In the genomic region with DNA sequence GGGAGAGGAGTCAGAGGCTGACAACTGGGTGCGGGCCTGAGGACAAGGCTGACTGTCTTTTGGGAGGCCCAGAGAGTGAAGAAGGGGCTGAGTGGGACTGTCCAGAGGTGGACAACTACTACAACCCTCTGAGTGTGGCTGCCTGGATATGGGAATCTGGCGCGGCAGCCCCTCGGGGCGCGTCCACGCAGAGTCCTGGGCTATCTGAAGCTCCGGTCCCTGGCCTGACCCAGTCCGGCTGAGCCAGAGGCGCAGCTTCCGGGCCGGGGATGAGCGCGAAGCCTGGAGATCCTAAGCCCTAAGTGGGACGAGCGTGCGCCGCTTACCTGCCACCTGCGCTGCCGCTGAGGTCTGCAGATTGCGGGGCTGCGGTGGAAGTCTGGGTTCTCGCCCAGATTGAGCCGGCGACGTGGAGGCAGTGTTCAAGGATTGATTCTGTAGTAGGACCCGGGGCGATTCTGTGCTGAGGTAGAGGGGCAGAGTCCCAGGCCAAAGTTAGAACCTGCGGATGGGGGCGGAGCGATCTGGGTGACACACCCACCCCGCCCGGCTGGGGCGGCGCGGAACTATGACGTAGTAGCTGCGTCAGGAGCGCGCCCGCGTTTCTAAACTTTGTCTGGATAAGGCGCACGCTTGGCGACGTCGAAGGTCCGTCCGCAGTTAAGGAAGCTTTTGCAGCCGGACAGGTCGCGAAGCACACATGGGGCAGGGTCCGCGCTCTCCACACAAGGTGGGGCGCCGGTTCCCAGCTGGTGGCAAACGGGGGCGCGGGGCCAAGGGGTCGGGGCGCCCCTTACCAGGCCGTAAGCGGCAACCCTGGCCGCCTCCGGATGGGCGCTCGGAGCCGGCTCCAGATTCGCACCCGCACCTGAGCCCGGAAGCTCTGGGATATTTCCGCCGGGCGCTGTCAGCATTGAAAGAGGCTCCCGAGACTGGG, we compare ENCODE assay signal across 8 cellular contexts. TPM values are rescaled to one million over a fixed set of nuclear protein-coding genes. Genes with fewer than 3 reads are reported as not detected.
DNase-seq lines count a peak whose midpoint lies in the region; ATAC-seq and TF ChIP-seq lines count a peak whose summit lies in the region.

A gene (minus strand): TSS at position 526 of the 937 bp plus-strand sequence. CDS start 674 bp downstream, outside the sequence.
A gene with protein sequence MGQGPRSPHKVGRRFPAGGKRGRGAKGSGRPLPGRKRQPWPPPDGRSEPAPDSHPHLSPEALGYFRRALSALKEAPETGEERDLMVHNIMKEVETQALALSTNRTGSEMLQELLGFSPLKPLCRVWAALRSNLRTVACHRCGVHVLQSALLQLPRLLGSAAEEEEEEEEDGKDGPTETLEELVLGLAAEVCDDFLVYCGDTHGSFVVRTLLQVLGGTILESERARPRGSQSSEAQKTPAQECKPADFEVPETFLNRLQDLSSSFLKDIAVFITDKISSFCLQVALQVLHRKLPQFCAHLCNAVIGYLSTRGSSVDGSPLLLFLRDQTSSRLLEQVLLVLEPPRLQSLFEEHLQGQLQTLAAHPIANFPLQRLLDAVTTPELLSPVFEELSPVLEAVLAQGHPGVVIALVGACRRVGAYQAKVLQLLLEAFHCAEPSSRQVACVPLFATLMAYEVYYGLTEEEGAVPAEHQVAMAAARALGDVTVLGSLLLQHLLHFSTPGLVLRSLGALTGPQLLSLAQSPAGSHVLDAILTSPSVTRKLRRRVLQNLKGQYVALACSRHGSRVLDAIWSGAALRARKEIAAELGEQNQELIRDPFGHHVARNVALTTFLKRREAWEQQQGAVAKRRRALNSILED (plus strand): TSS at position 596 of the 937 bp plus-strand sequence. CDS start 105 bp downstream, at position 701.

- H3K27me3 Mint-ChIP-seq in CD4-positive, alpha-beta T cell = no peaks in the 10 kb centered on the region
- H3K27me3 Mint-ChIP-seq in activated CD8-positive, alpha-beta memory T cell treated with anti-CD3 and anti-CD28 coated beads, Interleukin-2, amount 10 ng/mL, durations not matched to agents 7 days and 5 days = no peaks in the 10 kb centered on the region

- H3K4me1 ChIP-seq in endocrine pancreas (ENCODE audit: control insufficient read depth, insufficient read depth, low read length) = peaks cover 5% of the 10 kb centered on the region

- peak within 1 kb of the TSS; percentile 81 for H3K27ac ChIP-seq in CD4-positive, alpha-beta T cell (ENCODE audit: low read depth, low read length)

- CTCF ChIA-PET in CD4-positive, alpha-beta T cell (lab: Charles Lee) = interaction anchor here (2.0 to 6.8 kb wide), 6 partner anchors 10 to 132 kb away, joined by 6 to 90 read pairs (median 20); a partner anchor contains a TSS
- CTCF ChIA-PET in activated CD8-positive, alpha-beta memory T cell treated with anti-CD3 and anti-CD28 coated beads, Interleukin-2, amount 10 ng/mL, durations not matched to agents 7 days and 5 days (lab: Charles Lee) = interaction anchor here (1.0 to 20.8 kb wide), 11 partner anchors 10 to 241 kb away, joined by 3 to 541 read pairs (median 20); a partner anchor contains a TSS

- H3K36me3 Mint-ChIP-seq in CD4-positive, alpha-beta T cell (ENCODE audit: low read depth) = peaks cover 87% of the 10 kb centered on the region
- H3K36me3 Mint-ChIP-seq in activated CD8-positive, alpha-beta memory T cell treated with anti-CD3 and anti-CD28 coated beads, Interleukin-2, amount 10 ng/mL, durations not matched to agents 7 days and 5 days = peaks cover 30% of the 10 kb centered on the region

- POLR2A ChIA-PET in CD4-positive, alpha-beta T cell (lab: Charles Lee) = interaction anchor here (0.7 to 5.7 kb wide), 20 partner anchors 9 to 209 kb away, joined by 3 to 66 read pairs (median 6); a partner anchor contains a TSS

- peak within 1 kb of the TSS; percentile 88 for H3K9ac ChIP-seq in endocrine pancreas (ENCODE audit: control insufficient read depth, insufficient read depth, low read length)

- ATAC-seq in CD4-positive, alpha-beta T cell (ENCODE audit: poor library complexity) = peak; percentile 77
- ATAC-seq in GM19395 (IDR thresholded peaks at IDR 0.05; ENCODE audit: unreplicated experiment) (peak; percentile 78), HG03565 (IDR thresholded peaks at IDR 0.05; ENCODE audit: unreplicated experiment) (peak; percentile 67)
- ATAC-seq in activated CD8-positive, alpha-beta memory T cell treated with anti-CD3 and anti-CD28 coated beads, Interleukin-2, amount 10 ng/mL, durations not matched to agents 7 days and 5 days = peak; percentile 87

- H3K9me3 Mint-ChIP-seq in CD4-positive, alpha-beta T cell = no peaks in the 10 kb centered on the region
- H3K9me3 Mint-ChIP-seq in activated CD8-positive, alpha-beta memory T cell treated with anti-CD3 and anti-CD28 coated beads, Interleukin-2, amount 10 ng/mL, durations not matched to agents 7 days and 5 days (ENCODE audit: low read depth) = no peaks in the 10 kb centered on the region

- H3K4me3 Mint-ChIP-seq in CD4-positive, alpha-beta T cell = peak within 1 kb of the TSS; percentile 99
- peak within 1 kb of the TSS; percentile 86 for H3K4me3 Mint-ChIP-seq in activated CD8-positive, alpha-beta memory T cell treated with anti-CD3 and anti-CD28 coated beads, Interleukin-2, amount 10 ng/mL, durations not matched to agents 7 days and 5 days

- peak within 1 kb of the TSS; percentile 98 for H3K27ac Mint-ChIP-seq in CD4-positive, alpha-beta T cell
- peak within 1 kb of the TSS; percentile 89 for H3K27ac Mint-ChIP-seq in activated CD8-positive, alpha-beta memory T cell treated with anti-CD3 and anti-CD28 coated beads, Interleukin-2, amount 10 ng/mL, durations not matched to agents 7 days and 5 days

- no peaks in the 10 kb centered on the region for H3K27me3 ChIP-seq in CD4-positive, alpha-beta T cell (ENCODE audit: control insufficient read depth, insufficient read depth, low read length)
- H3K27me3 ChIP-seq in endocrine pancreas (ENCODE audit: control insufficient read depth, insufficient read depth, low read length) = no peaks in the 10 kb centered on the region

- no peak for TF ChIP-seq CTCF in CD4-positive, alpha-beta T cell (IDR thresholded peaks at IDR 0.05)

- H3K4me3 ChIP-seq in endocrine pancreas (ENCODE audit: control insufficient read depth, insufficient read depth, low read length) = peak within 1 kb of the TSS; percentile 80

- intact Hi-C loops in CD4-positive, alpha-beta T cell (cut with DNase I, micrococcal nuclease) = loop anchor here in 1 of 2 experiments (5.0 to 10.0 kb wide), 3 partner anchors 187 to 325 kb away; a partner anchor contains a TSS

- DNase-seq in CD4-positive, alpha-beta T cell = peak; percentile 86 to 98 (median 90)
- DNase-seq in NOMO-1 (lab: John Stamatoyannopoulos, UW; ENCODE audit: unreplicated experiment in 2 of 2) (peak; percentile 83 to 88), mesenteric fat pad (ENCODE audit: low spot score) (peak; percentile 99)
- DNase-seq in activated CD8-positive, alpha-beta memory T cell treated with anti-CD3 and anti-CD28 coated beads, Interleukin-2, amount 10 ng/mL, durations not matched to agents 7 days and 5 days = peak; percentile 93
- DNase-seq in stimulated activated CD8-positive, alpha-beta memory T cell treated with anti-CD3 and anti-CD28 coated beads, Interleukin-15, amount 100 ng/mL, for 1 hour (ENCODE audit: low read depth) = peak; percentile 91

- H3K4me1 Mint-ChIP-seq in CD4-positive, alpha-beta T cell (ENCODE audit: low read depth) = peaks cover 64% of the 10 kb centered on the region
- peaks cover 55% of the 10 kb centered on the region for H3K4me1 Mint-ChIP-seq in activated CD8-positive, alpha-beta memory T cell treated with anti-CD3 and anti-CD28 coated beads, Interleukin-2, amount 10 ng/mL, durations not matched to agents 7 days and 5 days

- no peaks in the 10 kb centered on the region for H3K9me3 ChIP-seq in CD4-positive, alpha-beta T cell (ENCODE audit: control insufficient read depth, low read length)
- H3K9me3 ChIP-seq in endocrine pancreas (ENCODE audit: control insufficient read depth, low read length) = no peaks in the 10 kb centered on the region

- H3K36me3 ChIP-seq in endocrine pancreas (ENCODE audit: control insufficient read depth, insufficient read depth, low read length) = no peaks in the 10 kb centered on the region

RNA-seq across cellular contexts. Expression of the first gene that starts in this region (rescaled TPM):
- total RNA-seq in CD4-positive, alpha-beta T cell = 10 to 100 TPM; 21.5 to 23.5 TPM
- total RNA-seq in activated CD8-positive, alpha-beta memory T cell treated with anti-CD3 and anti-CD28 coated beads, Interleukin-2, amount 10 ng/mL, durations not matched to agents 7 days and 5 days = 10 to 100 TPM; 14.2 to 26.5 TPM
- total RNA-seq in mesenteric fat pad = 19.0 TPM

RNA-seq across cellular contexts. Expression of the second gene that starts in this region (rescaled TPM):
- 10 to 100 TPM; 25.9 to 27.5 TPM for total RNA-seq in CD4-positive, alpha-beta T cell
- total RNA-seq in activated CD8-positive, alpha-beta memory T cell treated with anti-CD3 and anti-CD28 coated beads, Interleukin-2, amount 10 ng/mL, durations not matched to agents 7 days and 5 days = 10 to 100 TPM; 34.2 to 38.3 TPM
- total RNA-seq in mesenteric fat pad = 23.4 TPM

Comparison
In these comparisons a context has a peak if more than half of its experiments do, and no peak if none do; other contexts are left out.
1. Peak in every context shown above with its lines: DNase-seq, ATAC-seq, H3K4me3 ChIP-seq and H3K27ac ChIP-seq.